Comparison of ENCODE assay signal across 13 cellular contexts in the genomic region with DNA sequence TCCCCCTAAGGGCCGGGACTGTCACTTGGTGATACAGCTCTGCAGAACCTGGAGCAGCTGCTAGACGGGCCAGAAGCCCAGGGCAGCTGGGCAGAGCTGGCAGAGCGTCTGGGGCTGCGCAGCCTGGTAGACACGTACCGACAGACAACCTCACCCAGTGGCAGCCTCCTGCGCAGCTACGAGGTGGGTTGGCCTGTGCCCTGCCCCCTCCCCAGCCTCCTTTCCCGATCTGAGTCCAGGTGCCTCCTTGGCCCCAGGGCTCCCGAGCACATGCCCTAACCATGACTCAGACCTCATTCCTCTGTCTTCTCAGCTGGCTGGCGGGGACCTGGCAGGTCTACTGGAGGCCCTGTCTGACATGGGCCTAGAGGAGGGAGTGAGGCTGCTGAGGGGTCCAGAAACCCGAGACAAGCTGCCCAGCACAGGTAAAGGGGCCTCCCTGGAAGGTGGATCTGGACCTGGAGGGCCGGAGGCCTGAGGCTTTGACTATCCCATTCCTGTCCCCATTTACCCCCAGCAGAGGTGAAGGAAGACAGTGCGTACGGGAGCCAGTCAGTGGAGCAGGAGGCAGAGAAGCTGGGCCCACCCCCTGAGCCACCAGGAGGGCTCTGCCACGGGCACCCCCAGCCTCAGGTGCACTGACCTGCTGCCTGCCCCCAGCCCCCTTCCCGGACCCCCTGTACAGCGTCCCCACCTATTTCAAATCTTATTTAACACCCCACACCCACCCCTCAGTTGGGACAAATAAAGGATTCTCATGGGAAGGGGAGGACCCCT. TPM values are rescaled to one million over a fixed set of nuclear protein-coding genes. Genes with fewer than 3 reads are reported as not detected.
A peak's percentile ranks its signal among the peaks of the same experiment; 100 is the strongest.
DNase-seq lines count a peak whose midpoint lies in the region; ATAC-seq, FAIRE-seq and TF ChIP-seq lines count a peak whose summit lies in the region.
"Had no signal": no experiment of that assay in that cellular context is flagged by ENCODE, and none has a peak within 500 bp of the region (broad histone marks: within the 10 kb centered on the region; RNA-seq: fewer than 3 reads in every experiment).

No MANE protein-coding gene starts in this region.

- H4K20me1 ChIP-seq in osteoblast (ENCODE audit: insufficient read depth, low read length) = peaks cover 3% of the 10 kb centered on the region

- intact Hi-C loops in gastrocnemius medialis (cut with DNase I; ENCODE audit: low total_unique reads) = no loop called here

- no peak overlapping the region for H2AFZ ChIP-seq in osteoblast (ENCODE audit: low read length)

- peaks cover 2% of the 10 kb centered on the region for H3K36me3 Mint-ChIP-seq in IgD-negative memory B cell

- H3K27me3 Mint-ChIP-seq in IgD-negative memory B cell = peaks cover 3% of the 10 kb centered on the region

- no peaks in the 10 kb centered on the region for H3K9me3 ChIP-seq in osteoblast (ENCODE audit: low read depth, low read length)
- no peaks in the 10 kb centered on the region for H3K9me3 ChIP-seq in gastrocnemius medialis
- H3K9me3 ChIP-seq: mucosa of descending colon had no signal

- peaks cover 5% of the 10 kb centered on the region for H3K4me1 ChIP-seq in osteoblast (ENCODE audit: insufficient read depth, low read length)
- H3K4me1 ChIP-seq in gastrocnemius medialis = peaks cover 10 to 12% of the 10 kb centered on the region in 2 donors

- no peak for ATAC-seq in GM21619 (IDR thresholded peaks at IDR 0.05; ENCODE audit: unreplicated experiment)
- ATAC-seq in HG03135 (IDR thresholded peaks at IDR 0.05; ENCODE audit: unreplicated experiment) = no peak
- ATAC-seq in gastrocnemius medialis = no peak
- ATAC-seq: activated T-cell treated with anti-CD3 and anti-CD28 coated beads, Interleukin-2, amount 50 U/mL, for 72 hours; mucosa of descending colon had no signal

- no peak overlapping the region for H3K4me2 ChIP-seq in osteoblast (ENCODE audit: insufficient read depth, low read length)

- no peak for TF ChIP-seq POLR2A in gastrocnemius medialis (IDR thresholded peaks at IDR 0.05)

- no peaks in the 10 kb centered on the region for H3K9me3 Mint-ChIP-seq in IgD-negative memory B cell
- H3K9me3 Mint-ChIP-seq: activated T-cell treated with anti-CD3 and anti-CD28 coated beads, Interleukin-2, amount 50 U/mL, for 72 hours had no signal

- H3K4me3 ChIP-seq in bronchial epithelial cell (ENCODE audit: low read depth, low read length) (no peak overlapping the region), osteoblast (ENCODE audit: insufficient read depth, low read length) (no peak overlapping the region), gastrocnemius medialis (no peak overlapping the region)
- H3K4me3 ChIP-seq: mucosa of descending colon had no signal

- DNase-seq in EH (ENCODE audit: low read depth) = peak; percentile 65
- DNase-seq in bronchial epithelial cell (ENCODE audit: low read depth) = peak; percentile 79
- DNase-seq in osteoblast (ENCODE audit: insufficient read length, low spot score, missing footprints) = peak; percentile 86
- no peak for DNase-seq in SW480 (ENCODE audit: low spot score)
- DNase-seq in gastrocnemius medialis = no peak
- DNase-seq: activated T-cell treated with anti-CD3 and anti-CD28 coated beads, Interleukin-2, amount 50 U/mL, for 72 hours; DND-41; NCI-H1048; NK-92 treated with Interleukin-12 subunit alpha and Interleukin-12 subunit beta, amount 100 ng/mL, for 24 hours had no signal

- no peak for TF ChIP-seq CTCF in bronchial epithelial cell (IDR thresholded peaks at IDR 0.05; ENCODE audit: insufficient read depth, low read length, severe bottlenecking)
- TF ChIP-seq CTCF in osteoblast (IDR thresholded peaks at IDR 0.05; ENCODE audit: extremely low read depth, low read depth, low read length) = no peak
- TF ChIP-seq CTCF in gastrocnemius medialis (IDR thresholded peaks at IDR 0.05 in 4 of 5, conservative IDR thresholded peaks at IDR 0.05 in 1 of 5) = no peak

- peaks cover under 1% of the 10 kb centered on the region for H3K79me2 ChIP-seq in osteoblast (ENCODE audit: insufficient read depth, low read length)

- H3K36me3 ChIP-seq in bronchial epithelial cell (ENCODE audit: control insufficient read depth, insufficient read depth, low read length) = peaks cover 35% of the 10 kb centered on the region
- peaks cover 37% of the 10 kb centered on the region for H3K36me3 ChIP-seq in osteoblast (ENCODE audit: insufficient read depth, low read length)
- H3K36me3 ChIP-seq in gastrocnemius medialis = peaks cover 0 to 33% of the 10 kb centered on the region in 2 donors

- no peaks in the 10 kb centered on the region for H3K27me3 ChIP-seq in bronchial epithelial cell (ENCODE audit: control insufficient read depth, insufficient read depth, low read length)
- no peaks in the 10 kb centered on the region for H3K27me3 ChIP-seq in osteoblast (ENCODE audit: insufficient read depth, low read length)
- H3K27me3 ChIP-seq in gastrocnemius medialis = no peaks in the 10 kb centered on the region

- no peak for FAIRE-seq in bronchial epithelial cell (lab: Jason Lieb, UNC)

- H3K27ac ChIP-seq in osteoblast (ENCODE audit: low read depth, low read length) = no peak overlapping the region
- no peak overlapping the region for H3K27ac ChIP-seq in gastrocnemius medialis

- H3K4me3 Mint-ChIP-seq in IgD-negative memory B cell = peak overlapping the region in 1 of 4 donors; percentile 12

- H3K27ac Mint-ChIP-seq in IgD-negative memory B cell = peak overlapping the region in 2 of 3 donors; percentile 53 to 82
- H3K27ac Mint-ChIP-seq: activated T-cell treated with anti-CD3 and anti-CD28 coated beads, Interleukin-2, amount 50 U/mL, for 72 hours had no signal

- in situ Hi-C loops in gastrocnemius medialis (cut with MboI; ENCODE audit: low sequenced_read_pairs in 4 of 4) = no loop called here

- H3K4me1 Mint-ChIP-seq in IgD-negative memory B cell = peaks cover 6 to 20% (median 19%) of the 10 kb centered on the region in 3 donors

RNA-seq across cellular contexts. Expression of gene NFKB2, which starts 6.4 kb away (rescaled TPM):
- polyA plus RNA-seq in IgD-negative memory B cell = 42.8 TPM
- total RNA-seq in bronchial epithelial cell (6.8 and 13.2 TPM in 2 replicates), osteoblast (17.7 and 20.3 TPM in 2 replicates), gastrocnemius medialis (10 to 100 TPM in 3 of 4 donors, 1 to 10 TPM in 1; 8.6 to 17.3 (median 12.8) TPM)

RNA-seq across cellular contexts. Expression of gene PSD, which starts 16.7 kb away (rescaled TPM):
- polyA plus RNA-seq in IgD-negative memory B cell = 2.8 TPM
- total RNA-seq in bronchial epithelial cell (under 0.01 and 0.51 TPM in 2 replicates), osteoblast (0.29 and 0.72 TPM in 2 replicates), gastrocnemius medialis (1 to 10 TPM in 1 of 4 donors, under 1 TPM in 1, not detected in 2; 0.35 to 2.6 TPM)

RNA-seq across cellular contexts. Expression of gene FBXL15, which starts 18.7 kb away (rescaled TPM):
- 40.5 TPM for polyA plus RNA-seq in IgD-negative memory B cell
- 9.7 and 12.5 TPM in 2 replicates for total RNA-seq in bronchial epithelial cell
- 5.9 and 9.4 TPM in 2 replicates for total RNA-seq in osteoblast
- total RNA-seq in gastrocnemius medialis = 10 to 100 TPM; 14.2 to 34.8 (median 21.0) TPM

RNA-seq across cellular contexts. Expression of gene CUEDC2, which starts 30.5 kb away (rescaled TPM):
- 51.8 TPM for polyA plus RNA-seq in IgD-negative memory B cell
- total RNA-seq in bronchial epithelial cell (29.7 and 31.5 TPM in 2 replicates), osteoblast (46.7 and 46.9 TPM in 2 replicates), gastrocnemius medialis (10 to 100 TPM; 51.6 to 83.1 (median 70.2) TPM)

RNA-seq across cellular contexts. Expression of gene C10orf95, which starts 49.4 kb away (rescaled TPM):
- polyA plus RNA-seq in IgD-negative memory B cell = 0.70 TPM
- total RNA-seq in bronchial epithelial cell = 2.9 and 6.3 TPM in 2 replicates
- not detected in 2 replicates for total RNA-seq in osteoblast
- not detected for total RNA-seq in gastrocnemius medialis

Comparison
In these comparisons a context has a peak if more than half of its experiments do, and no peak if none do; other contexts are left out.
1. DNase-seq: peak in EH (single experiment), bronchial epithelial cell (single experiment) and osteoblast (single experiment); none in SW480 (single experiment) and gastrocnemius medialis (0 of 2).